27 cellular contexts compared by ENCODE assay signal in genomic region chr3:112088944-112089343, GRCh38. TPM values are rescaled to one million over a fixed set of nuclear protein-coding genes. Genes with fewer than 3 reads are reported as not detected.
"Had no signal": no experiment of that assay in that cellular context is flagged by ENCODE, and none has a peak within 500 bp of the region (broad histone marks: within the 10 kb centered on the region; RNA-seq: fewer than 3 reads in every experiment).

No MANE protein-coding gene starts in this region.

- H3K27me3 ChIP-seq: colonic mucosa had no signal

- ATAC-seq: activated T-cell treated with anti-CD3 and anti-CD28 coated beads, Interleukin-2, amount 50 U/mL, for 4 hours; effector memory CD8-positive, alpha-beta T cell; esophagus mucosa; left lobe of liver; lower lobe of right lung; naive thymus-derived CD4-positive, alpha-beta T cell; WTC11 had no signal

- H3K9me3 ChIP-seq: colonic mucosa, lower lobe of right lung, prostate gland, thoracic aorta had no signal

- H3K27ac Mint-ChIP-seq: activated naive CD8-positive, alpha-beta T cell treated with anti-CD3 and anti-CD28 coated beads for 36 hours; activated T-helper 2 cell treated with anti-CD3 and anti-CD28 coated beads, Interferon-gamma antibody, Interleukin-2, Interleukin-4, amounts not matched to agents 10 μg/mL and 5 μg/mL and 100 μg/mL, durations not matched to agents 14 hours and 24 hours and 36 hours; effector memory CD8-positive, alpha-beta T cell; immature natural killer cell; WTC11 had no signal

- H3K36me3 Mint-ChIP-seq: immature natural killer cell, WTC11 had no signal

- H3K36me3 ChIP-seq: colonic mucosa, lower lobe of right lung, prostate gland, thoracic aorta had no signal

- DNase-seq: activated CD4-positive, alpha-beta T cell treated with anti-CD3 and anti-CD28 coated beads for 4 hours; activated CD4-positive, alpha-beta T cell treated with anti-CD3 and anti-CD28 coated beads, Interleukin-2, amount 50 U/mL, for 48 hours; activated CD8-positive, alpha-beta memory T cell treated with anti-CD3 and anti-CD28 coated beads, Interleukin-2, amount 50 U/mL, for 48 hours; activated naive CD4-positive, alpha-beta T cell; activated naive CD8-positive, alpha-beta T cell treated with anti-CD3 and anti-CD28 coated beads for 36 hours; activated T-cell treated with anti-CD3 and anti-CD28 coated beads, Interleukin-2, amount 50 U/mL, for 4 hours; colonic mucosa; dorsolateral prefrontal cortex; effector memory CD8-positive, alpha-beta T cell; foreskin melanocyte; immature natural killer cell; lower lobe of right lung; naive thymus-derived CD4-positive, alpha-beta T cell; stimulated activated CD4-positive, alpha-beta T cell treated with anti-CD3 and anti-CD28 coated beads, Interleukin-4, amount 100 ng/mL, for 1 hour; stimulated activated naive CD4-positive, alpha-beta T cell; T1000 had no signal

- H3K27ac ChIP-seq: dorsolateral prefrontal cortex, lower lobe of right lung, prostate gland, thoracic aorta had no signal

- H3K4me3 Mint-ChIP-seq: activated naive CD8-positive, alpha-beta T cell treated with anti-CD3 and anti-CD28 coated beads for 36 hours; activated T-cell treated with anti-CD3 and anti-CD28 coated beads, Interleukin-2, amount 50 U/mL, for 4 hours; effector memory CD8-positive, alpha-beta T cell; immature natural killer cell; naive thymus-derived CD4-positive, alpha-beta T cell; WTC11 had no signal

- H3K4me3 ChIP-seq: dorsolateral prefrontal cortex, lower lobe of right lung, prostate gland, thoracic aorta had no signal

- H3K4me1 ChIP-seq: prostate gland had no signal

- H3K9me3 Mint-ChIP-seq: activated naive CD8-positive, alpha-beta T cell treated with anti-CD3 and anti-CD28 coated beads for 36 hours; activated T-cell treated with anti-CD3 and anti-CD28 coated beads, Interleukin-2, amount 50 U/mL, for 4 hours; activated T-helper 2 cell treated with anti-CD3 and anti-CD28 coated beads, Interferon-gamma antibody, Interleukin-2, Interleukin-4, amounts not matched to agents 10 μg/mL and 5 μg/mL and 100 μg/mL, durations not matched to agents 14 hours and 24 hours and 36 hours; effector memory CD8-positive, alpha-beta T cell; immature natural killer cell; naive thymus-derived CD4-positive, alpha-beta T cell; WTC11 had no signal

RNA-seq across cellular contexts. Expression of gene GCSAM, which starts 44.1 kb away (rescaled TPM):
- total RNA-seq: endothelial cell of umbilical vein, kidney epithelial cell, mesenteric fat pad, osteocyte had no signal

RNA-seq across cellular contexts. Expression of gene TMPRSS7, which starts 54.4 kb away (rescaled TPM):
- total RNA-seq: activated CD8-positive, alpha-beta memory T cell treated with anti-CD3 and anti-CD28 coated beads for 36 hours; activated naive CD8-positive, alpha-beta T cell treated with anti-CD3 and anti-CD28 coated beads for 36 hours; activated T-cell treated with anti-CD3 and anti-CD28 coated beads, Interleukin-2, amount 50 U/mL, for 4 hours; activated T-helper 2 cell treated with anti-CD3 and anti-CD28 coated beads, Interferon-gamma antibody, Interleukin-2, Interleukin-4, amounts not matched to agents 10 μg/mL and 5 μg/mL and 100 μg/mL, durations not matched to agents 14 hours and 24 hours and 36 hours; colonic mucosa; endothelial cell of umbilical vein; esophagus mucosa; kidney epithelial cell; left lobe of liver; mesenteric fat pad; naive thymus-derived CD4-positive, alpha-beta T cell; osteocyte; prostate gland; thoracic aorta; WTC11 had no signal
